19 cellular contexts compared by ENCODE assay signal in genomic region chr10:85650791-85651506, GRCh38.
DNase-seq lines count a peak whose midpoint lies in the region; ATAC-seq and TF ChIP-seq lines count a peak whose summit lies in the region.
"Had no signal": no experiment of that assay in that cellular context is flagged by ENCODE, and none has a peak within 500 bp of the region (broad histone marks: within the 10 kb centered on the region; RNA-seq: fewer than 3 reads in every experiment).

No MANE protein-coding gene starts in this region.

- no peak for DNase-seq in stimulated activated naive CD8-positive, alpha-beta T cell treated with anti-CD3 and anti-CD28 coated beads, Interleukin-15, amount 100 ng/mL, for 72 hours
- no peak for DNase-seq in stimulated activated naive CD8-positive, alpha-beta T cell treated with anti-CD3 and anti-CD28 coated beads, Interleukin-15, Interleukin-2, amounts not matched to agents 100 U/mL and 50 U/mL, for 24 hours
- DNase-seq in epithelial cell of esophagus (ENCODE audit: low read depth): peak; percentile 63
- DNase-seq in nephron progenitor cell: no peak
- no peak for DNase-seq in HAP-1 (ENCODE audit: low spot score in 2 of 2)
- no peak for DNase-seq in endodermal cell
- DNase-seq: 8988T; BE2C; Calu3; CD4-positive, alpha-beta T cell; GF-D8; MG63; NCI-H1048; NCI-H146; NCI-H2081; NK-92 treated with Interleukin-12 subunit alpha and Interleukin-12 subunit beta, amount 100 ng/mL, for 24 hours had no signal

- TF ChIP-seq EP300 in gastroesophageal sphincter (IDR thresholded peaks at IDR 0.05): no peak

- in situ Hi-C loops in HAP-1 (cut with MboI; ENCODE audit: low sequenced_read_pairs): no loop called here

- H3K4me1 Mint-ChIP-seq in stimulated activated naive CD8-positive, alpha-beta T cell treated with anti-CD3 and anti-CD28 coated beads, Interleukin-15, amount 100 ng/mL, for 72 hours: no peaks in the 10 kb centered on the region
- H3K4me1 Mint-ChIP-seq in nephron progenitor cell: peaks cover 17% of the 10 kb centered on the region
- peaks cover 8% of the 10 kb centered on the region for H3K4me1 Mint-ChIP-seq in endodermal cell

- H3K9me3 ChIP-seq in HAP-1 (no peaks in the 10 kb centered on the region), gastroesophageal sphincter (no peaks in the 10 kb centered on the region), endodermal cell (ENCODE audit: control insufficient read depth, low read length) (no peaks in the 10 kb centered on the region)
- H3K9me3 ChIP-seq: BE2C, MG63 had no signal

- no peak overlapping the region for H3K4me3 Mint-ChIP-seq in stimulated activated naive CD8-positive, alpha-beta T cell treated with anti-CD3 and anti-CD28 coated beads, Interleukin-15, amount 100 ng/mL, for 72 hours
- H3K4me3 Mint-ChIP-seq in nephron progenitor cell: no peak overlapping the region
- H3K4me3 Mint-ChIP-seq in endodermal cell: no peak overlapping the region
- H3K4me3 Mint-ChIP-seq: CD4-positive, alpha-beta T cell had no signal

- peaks cover 0 to 8% of the 10 kb centered on the region in 2 donors for H3K9me3 Mint-ChIP-seq in stimulated activated naive CD8-positive, alpha-beta T cell treated with anti-CD3 and anti-CD28 coated beads, Interleukin-15, amount 100 ng/mL, for 72 hours
- H3K9me3 Mint-ChIP-seq in nephron progenitor cell: no peaks in the 10 kb centered on the region
- no peaks in the 10 kb centered on the region for H3K9me3 Mint-ChIP-seq in endodermal cell
- H3K9me3 Mint-ChIP-seq: CD4-positive, alpha-beta T cell had no signal

- no peaks in the 10 kb centered on the region for H3K36me3 Mint-ChIP-seq in nephron progenitor cell (ENCODE audit: low read depth)
- no peaks in the 10 kb centered on the region for H3K36me3 Mint-ChIP-seq in endodermal cell (ENCODE audit: low read depth)

- no peak overlapping the region for H3K4me3 ChIP-seq in epithelial cell of esophagus (ENCODE audit: low read length)
- H3K4me3 ChIP-seq in HAP-1: no peak overlapping the region
- H3K4me3 ChIP-seq in gastroesophageal sphincter: no peak overlapping the region
- no peak overlapping the region for H3K4me3 ChIP-seq in endodermal cell (ENCODE audit: low read length)
- H3K4me3 ChIP-seq: MG63 had no signal

- H3K27ac ChIP-seq in gastroesophageal sphincter: no peak overlapping the region
- no peak overlapping the region for H3K27ac ChIP-seq in endodermal cell (ENCODE audit: low read depth, low read length)

- no peaks in the 10 kb centered on the region for H3K27me3 ChIP-seq in HAP-1 (ENCODE audit: low read depth)
- H3K27me3 ChIP-seq in gastroesophageal sphincter: no peaks in the 10 kb centered on the region
- no peaks in the 10 kb centered on the region for H3K27me3 ChIP-seq in endodermal cell (ENCODE audit: control insufficient read depth, insufficient read depth, low read length, poor library complexity, severe bottlenecking)
- H3K27me3 ChIP-seq: BE2C, MG63 had no signal

- H3K27ac Mint-ChIP-seq in stimulated activated naive CD8-positive, alpha-beta T cell treated with anti-CD3 and anti-CD28 coated beads, Interleukin-15, amount 100 ng/mL, for 72 hours: no peak overlapping the region
- H3K27ac Mint-ChIP-seq in nephron progenitor cell (peak overlapping the region; percentile 7), endodermal cell (no peak overlapping the region)
- H3K27ac Mint-ChIP-seq: CD4-positive, alpha-beta T cell had no signal

- H3K4me1 ChIP-seq in HAP-1 (no peaks in the 10 kb centered on the region), gastroesophageal sphincter (no peaks in the 10 kb centered on the region), endodermal cell (ENCODE audit: control insufficient read depth, insufficient read depth, low read length) (no peaks in the 10 kb centered on the region)
- H3K4me1 ChIP-seq: BE2C had no signal

- TF ChIP-seq POLR2A in gastroesophageal sphincter (IDR thresholded peaks at IDR 0.05): no peak

- ATAC-seq in stimulated activated naive CD8-positive, alpha-beta T cell treated with anti-CD3 and anti-CD28 coated beads, Interleukin-15, amount 100 ng/mL, for 72 hours: peak; percentile 18
- ATAC-seq in stimulated activated naive CD8-positive, alpha-beta T cell treated with anti-CD3 and anti-CD28 coated beads, Interleukin-15, Interleukin-2, amounts not matched to agents 100 U/mL and 50 U/mL, for 24 hours: no peak
- ATAC-seq in GM21723 (IDR thresholded peaks at IDR 0.05; ENCODE audit: unreplicated experiment) (no peak), gastroesophageal sphincter (no peak)
- ATAC-seq: Right ventricle myocardium inferior had no signal

- H3K9ac ChIP-seq in endodermal cell (ENCODE audit: extremely low read depth, low read length, poor library complexity, severe bottlenecking): no peak overlapping the region

- 100% methylated on average over 1 of the region's 1 CpG; no CpG with 5 or more reads in 1 of the 2 donors for WGBS in gastroesophageal sphincter (ENCODE audit: low coverage in 1 of 2), 2 donors
- WGBS in endodermal cell (ENCODE audit: insufficient coverage in 1 of 2, insufficient read length in 1 of 2), 2 experiments: 86 to 100% methylated on average over 1 of the region's 1 CpG

- H3K27me3 Mint-ChIP-seq in stimulated activated naive CD8-positive, alpha-beta T cell treated with anti-CD3 and anti-CD28 coated beads, Interleukin-15, amount 100 ng/mL, for 72 hours: peaks cover 7% of the 10 kb centered on the region
- H3K27me3 Mint-ChIP-seq in nephron progenitor cell (ENCODE audit: low read depth, poor library complexity) (peaks cover 3% of the 10 kb centered on the region), endodermal cell (ENCODE audit: insufficient read depth) (peaks cover 3% of the 10 kb centered on the region)
- H3K27me3 Mint-ChIP-seq: CD4-positive, alpha-beta T cell had no signal

- no peaks in the 10 kb centered on the region for H3K36me3 ChIP-seq in HAP-1 (replicated peaks)
- H3K36me3 ChIP-seq in gastroesophageal sphincter: no peaks in the 10 kb centered on the region
- no peaks in the 10 kb centered on the region for H3K36me3 ChIP-seq in endodermal cell (ENCODE audit: control insufficient read depth, insufficient read depth, low read length)
- H3K36me3 ChIP-seq: MG63 had no signal

- no peak for TF ChIP-seq CTCF in epithelial cell of esophagus (IDR thresholded peaks at IDR 0.05; ENCODE audit: insufficient read depth, low read depth, low read length, missing control alignments)
- no peak for TF ChIP-seq CTCF in nephron progenitor cell (IDR thresholded peaks at IDR 0.05)
- TF ChIP-seq CTCF in gastroesophageal sphincter (IDR thresholded peaks at IDR 0.05): no peak
- no peak for TF ChIP-seq CTCF in endodermal cell (conservative IDR thresholded peaks at IDR 0.05)
